Comparison of ENCODE assay signal across 9 cellular contexts in the genomic region with DNA sequence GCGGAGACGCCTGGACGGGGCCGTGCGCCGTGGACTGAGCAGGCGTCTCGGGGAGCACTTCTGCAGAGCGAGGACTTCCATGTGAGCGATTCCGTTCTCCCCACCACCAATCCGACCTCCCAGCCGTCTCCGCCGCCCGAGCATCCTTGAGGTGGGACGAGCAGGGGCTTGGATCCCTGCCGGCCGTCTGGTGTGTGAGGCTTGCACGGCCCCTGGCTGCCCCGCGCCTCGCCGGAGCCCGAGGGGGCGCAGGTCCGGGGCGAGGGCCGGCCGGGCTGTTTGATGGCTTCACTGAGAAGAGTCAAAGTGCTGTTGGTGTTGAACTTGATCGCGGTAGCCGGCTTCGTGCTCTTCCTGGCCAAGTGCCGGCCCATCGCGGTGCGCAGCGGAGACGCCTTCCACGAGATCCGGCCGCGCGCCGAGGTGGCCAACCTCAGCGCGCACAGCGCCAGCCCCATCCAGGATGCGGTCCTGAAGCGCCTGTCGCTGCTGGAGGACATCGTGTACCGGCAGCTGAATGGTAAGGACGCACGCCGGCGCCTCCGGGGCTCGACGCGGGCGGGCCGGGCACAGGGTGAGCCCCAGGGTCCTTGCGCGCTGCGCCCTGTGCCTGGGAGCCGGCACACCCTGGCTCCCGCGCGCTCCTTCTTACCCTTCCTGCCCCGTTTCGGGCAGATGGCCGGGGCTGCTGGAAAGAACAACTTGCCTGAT. TPM values are rescaled to one million over a fixed set of nuclear protein-coding genes. Genes with fewer than 3 reads are reported as not detected.
A peak's percentile ranks its signal among the peaks of the same experiment; 100 is the strongest.
DNase-seq lines count a peak whose midpoint lies in the region; TF ChIP-seq lines count a peak whose summit lies in the region.
"Had no signal": no experiment of that assay in that cellular context is flagged by ENCODE, and none has a peak within 500 bp of the region (broad histone marks: within the 10 kb centered on the region; RNA-seq: fewer than 3 reads in every experiment).

No MANE protein-coding gene starts in this region.

- H3K27me3 ChIP-seq in HUES48 (ENCODE audit: control insufficient read depth, insufficient read depth, low read length) (0 out of 2 replicates have a peak, but pooled peaks cover 4% of the 10 kb centered on the region), mammary epithelial cell (ENCODE audit: insufficient read depth, low read length) (peaks cover 6% of the 10 kb centered on the region), skeletal muscle tissue (ENCODE audit: control insufficient read depth in 3 of 3, insufficient read depth in 3 of 3, low read length in 3 of 3) (peaks cover 3 to 14% (median 7%) of the 10 kb centered on the region in 3 donors)

- H3K4me2 ChIP-seq in mammary epithelial cell (ENCODE audit: insufficient read depth, low read depth, low read length): no peak overlapping the region

- H3K9me3 ChIP-seq in HUES48 (ENCODE audit: control insufficient read depth, insufficient read depth, low read length) (no peaks in the 10 kb centered on the region), mammary epithelial cell (replicated peaks; ENCODE audit: insufficient read depth, low read length) (peaks cover 4% of the 10 kb centered on the region), skeletal muscle tissue (ENCODE audit: control insufficient read depth in 3 of 3, low read length in 3 of 3) (no peaks in the 10 kb centered on the region)

- intact Hi-C loops in mammary epithelial cell (cut with micrococcal nuclease): no loop called here

- peak overlapping the region; percentile 81 for H3K4me3 ChIP-seq in HUES48 (ENCODE audit: low read depth, low read length)
- H3K4me3 ChIP-seq in mammary epithelial cell (replicated peaks in 1 of 3; ENCODE audit: insufficient read depth in 1 of 3, low read depth in 2 of 3, low read length in 3 of 3): no peak overlapping the region
- H3K4me3 ChIP-seq in skeletal muscle tissue (ENCODE audit: low read length in 3 of 3): peak overlapping the region in 2 of 3 donors; percentile 69 to 73

- dilution Hi-C loops in mammary epithelial cell (cut with HindIII; ENCODE audit: low sequenced_read_pairs): no loop called here

- no peak for TF ChIP-seq CTCF in mammary epithelial cell (conservative IDR thresholded peaks at IDR 0.05 in 1 of 2, IDR thresholded peaks at IDR 0.05 in 1 of 2; ENCODE audit: extremely low read depth in 1 of 2, insufficient read depth in 1 of 2, low read depth in 1 of 2, low read length in 2 of 2)

- in situ Hi-C loops in mammary epithelial cell (cut with MboI; ENCODE audit: low sequenced_read_pairs in 2 of 2): no loop called here

- BruUV-seq in mammary epithelial cell (replicated peaks; lab: Mats Ljungman, UMichigan): no TSS peak

- peak overlapping the region; percentile 39; the same call in 1 of the 2 replicates for H3K9ac ChIP-seq in HUES48 (ENCODE audit: low read depth, low read length)
- H3K9ac ChIP-seq in mammary epithelial cell (ENCODE audit: insufficient read depth, low read length): no peak overlapping the region
- H3K9ac ChIP-seq in skeletal muscle tissue (ENCODE audit: low read depth in 1 of 3, low read length in 3 of 3): no peak overlapping the region

- CTCF ChIA-PET in mammary epithelial cell (lab: Charles Lee; ENCODE audit: low non-redundant PET): no interaction called here

- H2AFZ ChIP-seq in mammary epithelial cell (ENCODE audit: low read depth, low read length): no peak overlapping the region

- H3K36me3 ChIP-seq in HUES48 (ENCODE audit: control insufficient read depth, insufficient read depth, low read length) (peaks cover 10% of the 10 kb centered on the region; the same call in 1 of the 2 replicates), mammary epithelial cell (ENCODE audit: insufficient read depth, low read length) (no peaks in the 10 kb centered on the region), skeletal muscle tissue (ENCODE audit: control insufficient read depth in 3 of 3, insufficient read depth in 3 of 3, low read length in 3 of 3) (no peaks in the 10 kb centered on the region)

- H4K20me1 ChIP-seq in mammary epithelial cell (ENCODE audit: insufficient read depth, low read length): no peaks in the 10 kb centered on the region

- WGBS in mammary epithelial cell (ENCODE audit: low coverage, missing lambda C conversion rate): 0% methylated on average over 8 of the region's 74 CpGs

- no peaks in the 10 kb centered on the region for H3K79me2 ChIP-seq in mammary epithelial cell (ENCODE audit: insufficient read depth, low read length)

- H3K27ac ChIP-seq in HUES48 (ENCODE audit: low read depth, low read length): no peak overlapping the region
- no peak overlapping the region for H3K27ac ChIP-seq in mammary epithelial cell (ENCODE audit: insufficient read depth, low read depth, low read length)
- H3K27ac ChIP-seq in skeletal muscle tissue (ENCODE audit: low read depth, low read length): no peak overlapping the region

- DNase-seq in mammary epithelial cell (peak; percentile 6), iris pigment epithelial cell (ENCODE audit: low read depth) (peak; percentile 11), HT-29 (ENCODE audit: low spot score) (no peak), mesenteric fat pad (ENCODE audit: low spot score) (no peak), DMS114 treated with DMSO at 0.1 percent for 48 hours (lab: John Stamatoyannopoulos, UW; ENCODE audit: unreplicated experiment) (no peak)
- DNase-seq in stimulated activated CD4-positive, alpha-beta T cell treated with anti-CD3 and anti-CD28 coated beads, Interleukin-1b, Interleukin-23, amount 100 ng/mL, for 48 hours: no peak
- DNase-seq: NCI-H774 had no signal

- H3K4me1 ChIP-seq in HUES48 (ENCODE audit: control insufficient read depth, insufficient read depth, low read length): peaks cover 23% of the 10 kb centered on the region
- H3K4me1 ChIP-seq in mammary epithelial cell (ENCODE audit: insufficient read depth, low read length): no peaks in the 10 kb centered on the region
- H3K4me1 ChIP-seq in skeletal muscle tissue (ENCODE audit: control insufficient read depth in 3 of 3, insufficient read depth in 3 of 3, low read length in 3 of 3): peaks cover 3 to 16% (median 8%) of the 10 kb centered on the region in 3 donors

RNA-seq across cellular contexts. Expression of gene GALNT17, which starts 0.7 kb away (rescaled TPM):
- total RNA-seq in mammary epithelial cell: not detected
- not detected for polyA plus RNA-seq in mammary epithelial cell
- not detected for polyA minus RNA-seq in mammary epithelial cell
- 24.5 TPM for total RNA-seq in skeletal muscle tissue
- not detected in 2 replicates for total RNA-seq in HT-29 (2014; rRNA removed; shearing (Covaris generic))
- 2.2 TPM for total RNA-seq in mesenteric fat pad

Comparison
In these comparisons a context has a peak if more than half of its experiments do, and no peak if none do; other contexts are left out.
1. H3K4me3 ChIP-seq: peak in HUES48 (single experiment) and skeletal muscle tissue (2 of 3); none in mammary epithelial cell (0 of 3).
2. DNase-seq: peak in mammary epithelial cell (single experiment) and iris pigment epithelial cell (single experiment); none in HT-29 (single experiment), mesenteric fat pad (single experiment), DMS114 treated with DMSO at 0.1 percent for 48 hours (single experiment) and stimulated activated CD4-positive, alpha-beta T cell treated with anti-CD3 and anti-CD28 coated beads, Interleukin-1b, Interleukin-23, amount 100 ng/mL, for 48 hours (single experiment).